ENCODE assay signal across 9 cellular contexts in genomic region chr10:484441-484924, GRCh38.
DNase-seq lines count a peak whose midpoint lies in the region; ATAC-seq, FAIRE-seq and TF ChIP-seq lines count a peak whose summit lies in the region.
"Had no signal": no experiment of that assay in that cellular context is flagged by ENCODE, and none has a peak within 500 bp of the region (broad histone marks: within the 10 kb centered on the region; RNA-seq: fewer than 3 reads in every experiment).

No MANE protein-coding gene starts in this region.

- H3K4me1 ChIP-seq in astrocyte (ENCODE audit: insufficient read depth, low read length), result peaks cover 10% of the 10 kb centered on the region
- H3K4me1 ChIP-seq in stomach smooth muscle (ENCODE audit: control insufficient read depth, insufficient read depth, low read length), result peaks cover 63% of the 10 kb centered on the region

- peaks cover 77% of the 10 kb centered on the region for H4K20me1 ChIP-seq in astrocyte (ENCODE audit: insufficient read depth, low read length)

- H3K79me2 ChIP-seq in astrocyte (ENCODE audit: insufficient read depth, low read length), result peaks cover 43% of the 10 kb centered on the region

- H3K4me3 ChIP-seq in astrocyte (ENCODE audit: insufficient read depth, low read depth, low read length) (peak overlapping the region; percentile 63), stomach smooth muscle (ENCODE audit: low read length in 2 of 2) (peak overlapping the region; percentile 23 to 70)

- no peaks in the 10 kb centered on the region for H3K27me3 Mint-ChIP-seq in astrocyte (ENCODE audit: low read depth, unreplicated experiment)
- peaks cover 2% of the 10 kb centered on the region; the same call in 1 of the 2 replicates for H3K27me3 Mint-ChIP-seq in HFFc6 (ENCODE audit: insufficient read depth)

- no peaks in the 10 kb centered on the region for H3K9me3 Mint-ChIP-seq in astrocyte (ENCODE audit: unreplicated experiment)
- H3K9me3 Mint-ChIP-seq in HFFc6, result no peaks in the 10 kb centered on the region

- ATAC-seq in GM19035 (IDR thresholded peaks at IDR 0.05; ENCODE audit: unreplicated experiment), result no peak

- peak; percentile 13 for FAIRE-seq in astrocyte (lab: Jason Lieb, UNC)

- H3K27ac ChIP-seq in astrocyte (ENCODE audit: low read depth, low read length), result peak overlapping the region; percentile 59
- peak overlapping the region; percentile 95 for H3K27ac ChIP-seq in stomach smooth muscle (ENCODE audit: low read length)
- H3K27ac ChIP-seq: epithelial cell of prostate had no signal

- H2AFZ ChIP-seq in astrocyte (ENCODE audit: low read depth, low read length), result peak overlapping the region; percentile 70

- peak overlapping the region; percentile 94 for H3K4me2 ChIP-seq in astrocyte (ENCODE audit: low read length)

- H3K4me1 Mint-ChIP-seq in astrocyte (ENCODE audit: low read depth, unreplicated experiment) (peaks cover 16% of the 10 kb centered on the region), HFFc6 (ENCODE audit: low read depth) (no peaks in the 10 kb centered on the region)

- H3K9me3 ChIP-seq in astrocyte (ENCODE audit: insufficient read depth, low read depth, low read length), result no peaks in the 10 kb centered on the region
- H3K9me3 ChIP-seq in stomach smooth muscle (ENCODE audit: control insufficient read depth in 2 of 2, low read length in 2 of 2), result no peaks in the 10 kb centered on the region

- DNase-seq in activated naive CD4-positive, alpha-beta T cell treated with Interleukin-2 at 50 U/mL for 16 hours, result peak; percentile 29
- DNase-seq in activated naive CD4-positive, alpha-beta T cell (lab: John Stamatoyannopoulos, UW), result no peak
- DNase-seq in NCI-H2227 treated with DMSO at 0.1 percent for 48 hours (lab: John Stamatoyannopoulos, UW), result peak; percentile 66
- DNase-seq in astrocyte (ENCODE audit: low read depth), result peak; percentile 45
- peak; percentile 72 for DNase-seq in iris pigment epithelial cell (ENCODE audit: low read depth)
- DNase-seq in HFFc6, result no peak

- no peak for TF ChIP-seq CTCF in astrocyte (IDR thresholded peaks at IDR 0.05; ENCODE audit: insufficient read depth, low read depth, low read length)
- no peak for TF ChIP-seq CTCF in HFFc6 (IDR thresholded peaks at IDR 0.05)

- H3K36me3 Mint-ChIP-seq in astrocyte (ENCODE audit: low read depth, unreplicated experiment) (peaks cover 17% of the 10 kb centered on the region), HFFc6 (ENCODE audit: low read depth) (peaks cover 6% of the 10 kb centered on the region)

- H3K9ac ChIP-seq in astrocyte (ENCODE audit: low read length), result peak overlapping the region; percentile 83
- peak overlapping the region; percentile 72 to 91 for H3K9ac ChIP-seq in stomach smooth muscle (ENCODE audit: low read length in 2 of 2)

- H3K27ac Mint-ChIP-seq in astrocyte (ENCODE audit: unreplicated experiment), result no peak overlapping the region
- H3K27ac Mint-ChIP-seq in HFFc6, result no peak overlapping the region

- H3K36me3 ChIP-seq in astrocyte (ENCODE audit: insufficient read depth, low read length) (peaks cover 2% of the 10 kb centered on the region), stomach smooth muscle (ENCODE audit: control insufficient read depth in 2 of 2, insufficient read depth in 2 of 2, low read length in 2 of 2) (no peaks in the 10 kb centered on the region)

- no peaks in the 10 kb centered on the region for H3K27me3 ChIP-seq in astrocyte (ENCODE audit: insufficient read depth, low read length)
- H3K27me3 ChIP-seq in stomach smooth muscle (ENCODE audit: control insufficient read depth in 1 of 2, insufficient read depth in 2 of 2, low read length in 2 of 2), result no peaks in the 10 kb centered on the region

- H3K4me3 Mint-ChIP-seq in astrocyte (ENCODE audit: unreplicated experiment) (no peak overlapping the region), HFFc6 (no peak overlapping the region)

Comparison
In these comparisons a context has a peak if more than half of its experiments do, and no peak if none do; other contexts are left out.
1. DNase-seq: peak in activated naive CD4-positive, alpha-beta T cell treated with Interleukin-2 at 50 U/mL for 16 hours (single experiment), NCI-H2227 treated with DMSO at 0.1 percent for 48 hours (single experiment), astrocyte (single experiment) and iris pigment epithelial cell (single experiment); none in activated naive CD4-positive, alpha-beta T cell (0 of 4) and HFFc6 (single experiment).